Comparison of ENCODE assay signal across 8 cellular contexts in the genomic region with DNA sequence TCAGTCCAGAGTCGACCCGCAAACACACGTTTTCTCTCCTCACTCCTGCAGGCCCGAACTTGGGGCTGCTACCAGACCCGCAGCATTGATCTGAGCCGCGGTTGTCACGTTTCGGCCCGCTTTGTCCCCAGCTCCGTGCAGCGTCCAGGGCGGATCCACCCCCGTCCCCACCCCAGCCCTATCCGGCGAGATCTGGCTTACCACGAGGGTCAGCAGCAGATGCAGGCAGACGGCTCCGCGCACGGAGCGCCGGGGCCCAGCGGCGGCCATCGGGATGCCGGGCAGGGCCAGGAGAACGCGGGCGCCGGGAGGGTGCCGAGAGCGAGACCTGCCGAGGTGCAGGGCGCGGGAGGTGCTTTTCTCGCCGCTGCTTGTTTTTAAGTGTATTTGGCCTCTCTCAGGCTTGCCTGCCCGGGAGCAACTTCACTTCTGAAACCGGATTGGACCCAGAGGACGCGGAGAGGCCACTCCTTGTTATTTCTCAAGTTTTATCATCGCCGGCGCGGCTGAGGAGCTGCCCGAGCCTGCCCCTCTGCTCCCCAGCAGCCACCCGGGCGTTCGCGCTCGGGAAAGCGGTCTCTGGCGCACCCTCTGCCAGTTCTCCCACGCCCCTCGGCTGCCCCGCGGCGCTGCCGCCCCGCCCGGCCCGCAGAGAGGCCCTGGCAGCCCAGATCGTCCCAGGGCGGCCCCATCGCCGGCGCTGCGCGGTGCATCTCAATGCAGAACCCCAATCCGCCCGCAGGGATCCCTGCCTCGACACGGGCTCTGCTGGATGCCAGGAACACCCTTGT. TPM values are rescaled to one million over a fixed set of nuclear protein-coding genes. Genes with fewer than 3 reads are reported as not detected.
DNase-seq lines count a peak whose midpoint lies in the region; ATAC-seq, FAIRE-seq and TF ChIP-seq lines count a peak whose summit lies in the region.

DSC3 (minus strand) TSS at position 352 of the 791 bp plus-strand sequence; CDS start at position 270, 82 bp downstream.

- H3K4me1 Mint-ChIP-seq in activated naive CD8-positive, alpha-beta T cell treated with anti-CD3 and anti-CD28 coated beads, Interleukin-2, amount 10 ng/mL, durations not matched to agents 7 days and 5 days = peaks cover 4% of the 10 kb centered on the region

- H2BK120ac ChIP-seq in IMR-90 (ENCODE audit: low read depth, low read length) = no peak within 1 kb of the TSS

- H3K9me1 ChIP-seq in IMR-90 (ENCODE audit: insufficient read depth, low read length) = no peaks in the 10 kb centered on the region

- TF ChIP-seq CTCF in IMR-90 (conservative IDR thresholded peaks at IDR 0.05; ENCODE audit: low read depth, low read length) (no peak), spleen (IDR thresholded peaks at IDR 0.05 in 8 of 11, conservative IDR thresholded peaks at IDR 0.05 in 3 of 11) (no peak)

- H4K8ac ChIP-seq in IMR-90 (ENCODE audit: low read depth in 2 of 2, low read length in 2 of 2) = no peak within 1 kb of the TSS

- no peak within 1 kb of the TSS for H2AK5ac ChIP-seq in IMR-90 (ENCODE audit: low read depth, low read length)

- peak within 1 kb of the TSS; percentile 45 for H3K4me3 Mint-ChIP-seq in activated naive CD8-positive, alpha-beta T cell treated with anti-CD3 and anti-CD28 coated beads, Interleukin-2, amount 10 ng/mL, durations not matched to agents 7 days and 5 days

- H3K27me3 Mint-ChIP-seq in activated naive CD8-positive, alpha-beta T cell treated with anti-CD3 and anti-CD28 coated beads, Interleukin-2, amount 10 ng/mL, durations not matched to agents 7 days and 5 days = peaks cover 38% of the 10 kb centered on the region

- H4K20me1 ChIP-seq in IMR-90 (ENCODE audit: insufficient read depth, low read length) = no peaks in the 10 kb centered on the region

- H3K27me3 ChIP-seq in IMR-90 (ENCODE audit: control insufficient read depth, insufficient read depth, low read length) (peaks cover 21% of the 10 kb centered on the region), iPS-20b (ENCODE audit: insufficient read depth, low read length) (peaks cover 80% of the 10 kb centered on the region), spleen (replicated peaks in 1 of 7) (peaks cover 0 to 60% (median 30%) of the 10 kb centered on the region in 7 donors)

- no peak within 1 kb of the TSS for H3K14ac ChIP-seq in IMR-90 (replicated peaks; ENCODE audit: low read depth, low read length)

- H3K56ac ChIP-seq in IMR-90 (ENCODE audit: extremely low read depth, insufficient read depth, low read length) = no peak within 1 kb of the TSS

- dilution Hi-C loops in IMR-90 (cut with HindIII; ENCODE audit: low sequenced_read_pairs, unreplicated experiment) = no loop called here

- H3K36me3 Mint-ChIP-seq in activated naive CD8-positive, alpha-beta T cell treated with anti-CD3 and anti-CD28 coated beads, Interleukin-2, amount 10 ng/mL, durations not matched to agents 7 days and 5 days = peaks cover 5% of the 10 kb centered on the region

- no peak for TF ChIP-seq RAD21 in IMR-90 (IDR thresholded peaks at IDR 0.05; ENCODE audit: low read length)

- CTCF ChIA-PET in IMR-90 (lab: Yijun Ruan, JAX) = no interaction called here

- no peak within 1 kb of the TSS for H3K27ac ChIP-seq in IMR-90 (ENCODE audit: insufficient read depth, low read length)
- H3K27ac ChIP-seq in iPS-20b (ENCODE audit: low read length) = no peak within 1 kb of the TSS
- H3K27ac ChIP-seq in spleen = no peak within 1 kb of the TSS

- peaks cover 8% of the 10 kb centered on the region for H3K9me3 ChIP-seq in IMR-90 (ENCODE audit: control insufficient read depth, insufficient read depth, low read length)
- H3K9me3 ChIP-seq in iPS-20b (ENCODE audit: insufficient read depth, low read depth, low read length) = no peaks in the 10 kb centered on the region
- H3K9me3 ChIP-seq in spleen = peaks cover 0 to 17% (median 0%) of the 10 kb centered on the region in 8 donors

- no peak within 1 kb of the TSS for H2AK9ac ChIP-seq in IMR-90 (replicated peaks; ENCODE audit: low read depth, low read length, poor library complexity)

- DNase-seq in IMR-90 = no peak
- DNase-seq in activated naive CD8-positive, alpha-beta T cell treated with anti-CD3 and anti-CD28 coated beads, Interleukin-2, amount 10 ng/mL, durations not matched to agents 7 days and 5 days = peak; percentile 28
- peak; percentile 69 for DNase-seq in spleen
- no peak for DNase-seq in GM12892 (ENCODE audit: insufficient read length)
- no peak for DNase-seq in GDM1 (lab: John Stamatoyannopoulos, UW)
- no peak for DNase-seq in NCI-H446 (lab: John Stamatoyannopoulos, UW)

- peak; percentile 40 for ATAC-seq in IMR-90 (ENCODE audit: low read depth)
- ATAC-seq in activated naive CD8-positive, alpha-beta T cell treated with anti-CD3 and anti-CD28 coated beads, Interleukin-2, amount 10 ng/mL, durations not matched to agents 7 days and 5 days (ENCODE audit: low read depth) = no peak
- no peak for ATAC-seq in GM19463 (IDR thresholded peaks at IDR 0.05; ENCODE audit: unreplicated experiment)

- H3K36me3 ChIP-seq in IMR-90 (ENCODE audit: control insufficient read depth, insufficient read depth, low read length) (no peaks in the 10 kb centered on the region), iPS-20b (ENCODE audit: insufficient read depth, low read depth, low read length) (no peaks in the 10 kb centered on the region), spleen (no peaks in the 10 kb centered on the region)

- H2BK20ac ChIP-seq in IMR-90 (ENCODE audit: low read depth, low read length) = no peak within 1 kb of the TSS

- intact Hi-C loops in IMR-90 (cut with micrococcal nuclease) (no loop called here), spleen (cut with DNase I; ENCODE audit: low total_unique reads) (no loop called here)

- H4K5ac ChIP-seq in IMR-90 (ENCODE audit: low read depth, low read length) = no peak within 1 kb of the TSS

- no peak within 1 kb of the TSS for H2BK5ac ChIP-seq in IMR-90 (ENCODE audit: low read depth, low read length, poor library complexity, severe bottlenecking)

- H3K4me3 ChIP-seq in IMR-90 (ENCODE audit: insufficient read depth, low read depth, low read length) (no peak within 1 kb of the TSS), iPS-20b (ENCODE audit: low read length) (peak within 1 kb of the TSS; percentile 84), spleen (peak within 1 kb of the TSS in 3 of 8 donors; percentile 6 to 49 (median 18))

- WGBS in IMR-90 (ENCODE audit: extremely low coverage in 2 of 2, insufficient read length in 1 of 2), 2 experiments = 5% methylated on average over 45 of the region's 74 CpGs; no CpG with 5 or more reads in 1 of the 2 experiments
- 4 to 13% (median 4%) methylated on average over 28 to 74 of the region's 74 CpGs for WGBS in spleen, 5 donors

- POLR2A ChIA-PET in IMR-90 (lab: Charles Lee; ENCODE audit: unreplicated experiment) = no interaction called here
- POLR2A ChIA-PET in activated naive CD8-positive, alpha-beta T cell treated with anti-CD3 and anti-CD28 coated beads, Interleukin-2, amount 10 ng/mL, durations not matched to agents 7 days and 5 days (lab: Charles Lee) = no interaction called here

- no TSS peak for BruUV-seq in IMR-90 (replicated peaks; lab: Mats Ljungman, UMichigan)

- H4K91ac ChIP-seq in IMR-90 (ENCODE audit: insufficient read depth, low read depth, low read length) = no peak within 1 kb of the TSS

- H3K9ac ChIP-seq in IMR-90 (ENCODE audit: low read depth, low read length) (no peak within 1 kb of the TSS), iPS-20b (ENCODE audit: low read depth, low read length) (peak within 1 kb of the TSS; percentile 70; the same call in 1 of the 2 replicates)

- peak within 1 kb of the TSS; percentile 21 for H2AFZ ChIP-seq in IMR-90 (replicated peaks; ENCODE audit: low read length, poor library complexity)

- H3K79me1 ChIP-seq in IMR-90 (ENCODE audit: low read depth in 1 of 2, low read length in 2 of 2) = no peaks in the 10 kb centered on the region

- H3K4me1 ChIP-seq in IMR-90 (ENCODE audit: control insufficient read depth, insufficient read depth, low read length) (no peaks in the 10 kb centered on the region), iPS-20b (ENCODE audit: insufficient read depth, low read length) (peaks cover 14% of the 10 kb centered on the region; the same call in 1 of the 2 replicates), spleen (peaks cover 0 to 21% (median 6%) of the 10 kb centered on the region in 6 donors)

- H3K18ac ChIP-seq in IMR-90 (ENCODE audit: low read depth, low read length) = no peak within 1 kb of the TSS

- no peak for FAIRE-seq in GM12892 (lab: Jason Lieb, UNC)

- H3K23ac ChIP-seq in IMR-90 (ENCODE audit: low read depth, low read length) = no peak within 1 kb of the TSS

- no peak for TF ChIP-seq POLR2A in IMR-90 (IDR thresholded peaks at IDR 0.05; ENCODE audit: low read depth, low read length)
- TF ChIP-seq POLR2A in spleen (IDR thresholded peaks at IDR 0.05) = no peak
- no peak for TF ChIP-seq POLR2A in GM12892 (IDR thresholded peaks at IDR 0.05; ENCODE audit: low read depth, low read length)

- no peak within 1 kb of the TSS for H3K4ac ChIP-seq in IMR-90 (ENCODE audit: low read depth, low read length)

- peak within 1 kb of the TSS; percentile 21; the same call in 1 of the 2 replicates for H3K4me2 ChIP-seq in IMR-90 (ENCODE audit: low read depth, low read length)

- H3K9me3 Mint-ChIP-seq in activated naive CD8-positive, alpha-beta T cell treated with anti-CD3 and anti-CD28 coated beads, Interleukin-2, amount 10 ng/mL, durations not matched to agents 7 days and 5 days = peaks cover 5% of the 10 kb centered on the region

- no peak within 1 kb of the TSS for H2BK15ac ChIP-seq in IMR-90 (ENCODE audit: low read depth, low read length)

- peak within 1 kb of the TSS; percentile 15 for H3K27ac Mint-ChIP-seq in activated naive CD8-positive, alpha-beta T cell treated with anti-CD3 and anti-CD28 coated beads, Interleukin-2, amount 10 ng/mL, durations not matched to agents 7 days and 5 days

- in situ Hi-C loops in IMR-90 (cut with MboI; ENCODE audit: low sequenced_read_pairs) = no loop called here

TF ChIP-seq in IMR-90, 13 proteins besides CTCF, POLR2A, EP300 and RAD21 (continues in another document):
- TF ChIP-seq MAFK (IDR thresholded peaks at IDR 0.05; ENCODE audit: low read depth, low read length) = no peak
- TF ChIP-seq NFE2L2 (IDR thresholded peaks at IDR 0.05; ENCODE audit: low read depth, low read length) = no peak
- TF ChIP-seq BHLHE40 (IDR thresholded peaks at IDR 0.05; ENCODE audit: low read depth, low read length) = no peak

RNA-seq across cellular contexts. Expression of gene DSC3, which starts in this region (rescaled TPM):
- under 0.01 TPM in 2 replicates for total RNA-seq in IMR-90 (2012; rRNA removed)
- polyA plus RNA-seq in IMR-90 (2012; rRNA removed) = 0.01 and 0.09 TPM in 2 replicates
- polyA plus RNA-seq in IMR-90 (2012; cell fraction: cytosol; rRNA removed) = under 0.01 and 0.01 TPM in 2 replicates
- 0.03 TPM in 1 of 2 replicates, not detected in the other for polyA plus RNA-seq in IMR-90 (2012; cell fraction: nucleus; rRNA removed; ENCODE audit: low replicate concordance)
- not detected for total RNA-seq in activated naive CD8-positive, alpha-beta T cell treated with anti-CD3 and anti-CD28 coated beads, Interleukin-2, amount 10 ng/mL, durations not matched to agents 7 days and 5 days
- total RNA-seq in spleen = under 1 TPM in 1 of 7 donors, not detected in 6; 0.14 TPM
- under 1 TPM; 0.03 to 0.09 (median 0.05) TPM for polyA plus RNA-seq in spleen
- 0.47 TPM for polyA plus RNA-seq in GM12892 (2012; ENCODE audit: missing spikeins)

Comparison
In these comparisons a context has a peak if more than half of its experiments do, and no peak if none do; other contexts are left out.
1. Peak in ATAC-seq and H3K4me2 ChIP-seq in IMR-90; RNA of the gene not detected or under 1 TPM.
2. Peak in DNase-seq in activated naive CD8-positive, alpha-beta T cell treated with anti-CD3 and anti-CD28 coated beads, Interleukin-2, amount 10 ng/mL, durations not matched to agents 7 days and 5 days; RNA of the gene not detected or under 1 TPM.
3. Peak in DNase-seq in spleen; RNA of the gene not detected or under 1 TPM.